In the genomic region with DNA sequence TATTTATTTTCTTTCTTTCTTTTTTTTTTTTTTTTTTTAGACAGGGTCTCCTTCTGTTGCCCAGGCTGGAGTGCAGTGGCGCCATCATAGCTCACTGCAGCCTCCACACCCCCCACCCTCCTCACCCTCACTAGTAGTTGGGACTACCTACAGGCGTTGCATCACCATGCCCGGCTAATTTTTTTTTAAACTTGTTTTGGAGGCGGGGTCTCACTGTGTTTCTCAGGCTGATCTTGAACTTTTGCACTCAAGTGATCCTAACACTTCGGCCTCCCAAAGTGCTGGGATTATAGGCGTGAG, we compare ENCODE assay signal across 8 cellular contexts. TPM values are rescaled to one million over a fixed set of nuclear protein-coding genes. Genes with fewer than 3 reads are reported as not detected.
DNase-seq lines count a peak whose midpoint lies in the region; ATAC-seq and TF ChIP-seq lines count a peak whose summit lies in the region.

No MANE protein-coding gene starts in this region.

- POLR2A ChIA-PET in A673 (lab: Charles Lee; ENCODE audit: low non-redundant PET) = no interaction called here
- POLR2A ChIA-PET in HCT116 (lab: Charles Lee) = interaction anchor here (1.0 to 2.2 kb wide), 4 partner anchors 8 to 34 kb away, joined by 3 to 13 read pairs (median 4); no protein-coding TSS in a partner anchor
- POLR2A ChIA-PET in activated B cell treated with CpG ODN at 0.5 μM for 24 hours (lab: Charles Lee) = interaction anchor here (0.7 to 1.0 kb wide), 2 partner anchors 8 to 48 kb away, joined by 3 to 7 read pairs; no protein-coding TSS in a partner anchor

- CTCF ChIA-PET in A673 (lab: Charles Lee) (interaction anchor here (0.5 to 0.7 kb wide), 2 partner anchors 33 to 55 kb away, joined by 3 read pairs; a partner anchor contains a TSS), HCT116 (lab: Charles Lee) (interaction anchor here (1.0 to 3.0 kb wide), 6 partner anchors 8 to 35 kb away, joined by 3 to 16 read pairs (median 4); a partner anchor contains a TSS), activated B cell treated with CpG ODN at 0.5 μM for 24 hours (lab: Charles Lee) (interaction anchor here (1.0 to 1.9 kb wide), 2 partner anchors 9 to 35 kb away, joined by 4 to 8 read pairs; no protein-coding TSS in a partner anchor)

- H3K4me3 Mint-ChIP-seq in activated B cell treated with CpG ODN at 0.5 μM for 24 hours = peak overlapping the region; percentile 66
- H3K4me3 Mint-ChIP-seq in stimulated activated naive CD8-positive, alpha-beta T cell treated with anti-CD3 and anti-CD28 coated beads, Interleukin-15, amount 100 ng/mL, for 72 hours = peak overlapping the region; percentile 71 to 77

- peak overlapping the region; percentile 85 for H3K4me2 ChIP-seq in HCT116 (ENCODE audit: low read length)

- H3K9me3 Mint-ChIP-seq in activated B cell treated with CpG ODN at 0.5 μM for 24 hours = no peaks in the 10 kb centered on the region
- H3K9me3 Mint-ChIP-seq in stimulated activated naive CD8-positive, alpha-beta T cell treated with anti-CD3 and anti-CD28 coated beads, Interleukin-15, amount 100 ng/mL, for 72 hours = no peaks in the 10 kb centered on the region

- H3K27me3 ChIP-seq in A673 (replicated peaks; ENCODE audit: insufficient read depth, low read depth, low read length, poor library complexity) = peaks cover 9% of the 10 kb centered on the region
- H3K27me3 ChIP-seq in HCT116 (ENCODE audit: insufficient read depth, low read length) = no peaks in the 10 kb centered on the region
- H3K27me3 ChIP-seq in right cardiac atrium (ENCODE audit: control insufficient read depth, insufficient read depth) = no peaks in the 10 kb centered on the region

- H3K4me3 ChIP-seq in A673 (ENCODE audit: low read depth, low read length, poor library complexity, severe bottlenecking) = peak overlapping the region; percentile 63
- H3K4me3 ChIP-seq in HCT116 (replicated peaks in 1 of 2; ENCODE audit: low read depth in 1 of 2, low read length in 2 of 2) = peak overlapping the region; percentile 48 to 57
- peak overlapping the region; percentile 40 for H3K4me3 ChIP-seq in right cardiac atrium (ENCODE audit: low read length)

- peak; percentile 45 for ATAC-seq in HCT116
- peak; percentile 19 for ATAC-seq in activated B cell treated with CpG ODN at 0.5 μM for 24 hours (ENCODE audit: low read depth)
- ATAC-seq in right cardiac atrium = peak; percentile 9 to 19
- ATAC-seq in stimulated activated naive CD8-positive, alpha-beta T cell treated with anti-CD3 and anti-CD28 coated beads, Interleukin-15, amount 100 ng/mL, for 72 hours = peak; percentile 66
- ATAC-seq in HG03460 (IDR thresholded peaks at IDR 0.05; ENCODE audit: unreplicated experiment) = no peak

- no peak overlapping the region for H3K27ac Mint-ChIP-seq in activated B cell treated with CpG ODN at 0.5 μM for 24 hours
- H3K27ac Mint-ChIP-seq in stimulated activated naive CD8-positive, alpha-beta T cell treated with anti-CD3 and anti-CD28 coated beads, Interleukin-15, amount 100 ng/mL, for 72 hours = peak overlapping the region in 1 of 2 donors; percentile 75

- H3K27ac ChIP-seq in A673 (ENCODE audit: low read depth, low read length, poor library complexity, severe bottlenecking) = no peak overlapping the region
- H3K27ac ChIP-seq in HCT116 (ENCODE audit: low read depth, low read length) = peak overlapping the region; percentile 91
- peak overlapping the region; percentile 61 for H3K27ac ChIP-seq in right cardiac atrium (ENCODE audit: low read length)

- DNase-seq in A673 (ENCODE audit: low spot score) (no peak), HCT116 (ENCODE audit: low read depth, low spot score) (no peak), activated B cell treated with CpG ODN at 0.5 μM for 24 hours (no peak), right cardiac atrium (no peak), NCI-H2107 treated with DMSO at 0.1 percent for 48 hours (lab: John Stamatoyannopoulos, UW; ENCODE audit: unreplicated experiment) (no peak)
- peak; percentile 24 to 47 for DNase-seq in stimulated activated naive CD8-positive, alpha-beta T cell treated with anti-CD3 and anti-CD28 coated beads, Interleukin-15, amount 100 ng/mL, for 72 hours
- DNase-seq in stimulated activated CD4-positive, alpha-beta T cell treated with anti-CD3 and anti-CD28 coated beads, Interleukin-12 subunit alpha, Interleukin-12 subunit beta, amount 100 ng/mL, for 4 hours = no peak

- no peaks in the 10 kb centered on the region for H3K9me3 ChIP-seq in A673 (ENCODE audit: low read depth, low read length, poor library complexity, severe bottlenecking)
- H3K9me3 ChIP-seq in HCT116 (ENCODE audit: control insufficient read depth in 1 of 2, insufficient read depth in 1 of 2, low read depth in 1 of 2, low read length in 2 of 2) = no peaks in the 10 kb centered on the region
- no peaks in the 10 kb centered on the region for H3K9me3 ChIP-seq in right cardiac atrium (ENCODE audit: control insufficient read depth, low read length)

- intact Hi-C loops in A673 (cut with micrococcal nuclease; ENCODE audit: unreplicated experiment) (loop anchor here (5.0 kb wide), 1 partner anchor 35 kb away; a partner anchor contains a TSS), HCT116 (cut with micrococcal nuclease) (loop anchor here (2.0 kb wide), 1 partner anchor 34 kb away; a partner anchor contains a TSS), activated B cell treated with CpG ODN at 0.5 μM for 24 hours (cut with micrococcal nuclease) (loop anchor here (5.0 kb wide), 1 partner anchor 935 kb away; a partner anchor contains a TSS), right cardiac atrium (cut with DNase I) (loop anchor here in 1 of 4 donors (5.0 kb wide), 1 partner anchor 35 kb away; a partner anchor contains a TSS)

- no peaks in the 10 kb centered on the region for H3K36me3 ChIP-seq in A673 (ENCODE audit: insufficient read depth, low read length, poor library complexity, severe bottlenecking)
- no peaks in the 10 kb centered on the region for H3K36me3 ChIP-seq in HCT116 (ENCODE audit: control insufficient read depth in 1 of 2, insufficient read depth in 2 of 2, low read length in 2 of 2)

- no peaks in the 10 kb centered on the region for H3K36me3 Mint-ChIP-seq in activated B cell treated with CpG ODN at 0.5 μM for 24 hours (ENCODE audit: low read depth)

- H3K27me3 Mint-ChIP-seq in activated B cell treated with CpG ODN at 0.5 μM for 24 hours = peaks cover 20% of the 10 kb centered on the region
- peaks cover 34% of the 10 kb centered on the region for H3K27me3 Mint-ChIP-seq in stimulated activated naive CD8-positive, alpha-beta T cell treated with anti-CD3 and anti-CD28 coated beads, Interleukin-15, amount 100 ng/mL, for 72 hours

- peak overlapping the region; percentile 40 for H2AFZ ChIP-seq in HCT116 (ENCODE audit: low read depth, low read length, poor library complexity, severe bottlenecking)

- H3K4me1 ChIP-seq in A673 (ENCODE audit: insufficient read depth, low read length, poor library complexity, severe bottlenecking) = peaks cover 11% of the 10 kb centered on the region
- peaks cover 11 to 45% of the 10 kb centered on the region in 2 experiments for H3K4me1 ChIP-seq in HCT116 (ENCODE audit: control insufficient read depth in 1 of 2, insufficient read depth in 2 of 2, low read length in 2 of 2)
- H3K4me1 ChIP-seq in right cardiac atrium (ENCODE audit: control insufficient read depth, insufficient read depth, low read length) = no peaks in the 10 kb centered on the region

- no peak for TF ChIP-seq RAD21 in HCT116 (IDR thresholded peaks at IDR 0.05; ENCODE audit: low read depth)

- RAD21 ChIA-PET in HCT116 (lab: Charles Lee; ENCODE audit: low non-redundant PET in 1 of 2, low total read pairs in 2 of 2, uncharacterized antibody in 2 of 2, unreplicated experiment in 2 of 2) = interaction anchor here in 1 of 2 experiments (1.6 kb wide), 1 partner anchor 34 kb away, joined by 5 read pairs; a partner anchor contains a TSS

- peak overlapping the region; percentile 69 for H3K9ac ChIP-seq in HCT116 (ENCODE audit: low read length)

- TF ChIP-seq CTCF in A673 (conservative IDR thresholded peaks at IDR 0.05; ENCODE audit: low read depth, low read length) (no peak), HCT116 (IDR thresholded peaks at IDR 0.05 in 2 of 3, conservative IDR thresholded peaks at IDR 0.05 in 1 of 3; ENCODE audit: borderline replicate concordance in 1 of 3, insufficient read depth in 1 of 3, low read depth in 2 of 3, low read length in 2 of 3) (no peak), activated B cell treated with CpG ODN at 0.5 μM for 24 hours (IDR thresholded peaks at IDR 0.05) (no peak)

- BruUV-seq in A673 (replicated peaks; lab: Mats Ljungman, UMichigan) = no TSS peak
- TSS peak; percentile 33 for BruUV-seq in HCT116 (replicated peaks; lab: Mats Ljungman, UMichigan)

- no peaks in the 10 kb centered on the region for H4K20me1 ChIP-seq in HCT116 (ENCODE audit: insufficient read depth)

- TF ChIP-seq POLR2A in HCT116 (IDR thresholded peaks at IDR 0.05; ENCODE audit: borderline replicate concordance, extremely low read depth, insufficient read depth, insufficient read length) = no peak

- H3K4me1 Mint-ChIP-seq in activated B cell treated with CpG ODN at 0.5 μM for 24 hours = peaks cover 11% of the 10 kb centered on the region
- H3K4me1 Mint-ChIP-seq in stimulated activated naive CD8-positive, alpha-beta T cell treated with anti-CD3 and anti-CD28 coated beads, Interleukin-15, amount 100 ng/mL, for 72 hours = no peaks in the 10 kb centered on the region

- no peaks in the 10 kb centered on the region for H3K9me2 ChIP-seq in HCT116 (ENCODE audit: insufficient read depth)

- 22% methylated on average over 6 of the region's 6 CpGs for WGBS in right cardiac atrium

- H3K79me2 ChIP-seq in HCT116 (ENCODE audit: insufficient read depth, low read length) = no peaks in the 10 kb centered on the region

TF ChIP-seq in HCT116, 20 proteins besides CTCF, POLR2A, EP300 and RAD21 (continues in another document):
- TF ChIP-seq EGR1 (IDR thresholded peaks at IDR 0.05; ENCODE audit: low read depth) (no peak), TCF7L2 (IDR thresholded peaks at IDR 0.05; ENCODE audit: borderline replicate concordance, extremely low read depth, insufficient read depth, insufficient read length) (no peak), ZNF274 (IDR thresholded peaks at IDR 0.05; ENCODE audit: low read depth, low read length) (no peak)
- TF ChIP-seq, protein P1, sequence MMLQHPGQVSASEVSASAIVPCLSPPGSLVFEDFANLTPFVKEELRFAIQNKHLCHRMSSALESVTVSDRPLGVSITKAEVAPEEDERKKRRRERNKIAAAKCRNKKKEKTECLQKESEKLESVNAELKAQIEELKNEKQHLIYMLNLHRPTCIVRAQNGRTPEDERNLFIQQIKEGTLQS (IDR thresholded peaks at IDR 0.05) = peak; percentile 42; the same call in 1 of the 2 replicates

RNA-seq across cellular contexts. Expression of a gene that starts 33.6 kb away (rescaled TPM):
- 0.43 and 0.48 TPM in 2 replicates for total RNA-seq in A673 (2021)
- total RNA-seq in HCT116 (2021; ENCODE audit: unreplicated experiment) = 8.0 TPM
- 2.7 and 3.2 TPM in 2 replicates for polyA plus RNA-seq in HCT116 (2012)
- 0.09 and 0.10 TPM in 2 replicates for total RNA-seq in activated B cell treated with CpG ODN at 0.5 μM for 24 hours
- total RNA-seq in right cardiac atrium = 10 to 100 TPM in 1 of 4 donors, 1 to 10 TPM in 3; 5.0 to 11.0 (median 8.5) TPM
- polyA plus RNA-seq in right cardiac atrium = 5.7 TPM

Comparison
In these comparisons a context has a peak if more than half of its experiments do, and no peak if none do; other contexts are left out.
1. DNase-seq: peak in stimulated activated naive CD8-positive, alpha-beta T cell treated with anti-CD3 and anti-CD28 coated beads, Interleukin-15, amount 100 ng/mL, for 72 hours (2 of 2); none in A673 (single experiment), HCT116 (single experiment), activated B cell treated with CpG ODN at 0.5 μM for 24 hours (single experiment), right cardiac atrium (0 of 3), NCI-H2107 treated with DMSO at 0.1 percent for 48 hours (single experiment) and stimulated activated CD4-positive, alpha-beta T cell treated with anti-CD3 and anti-CD28 coated beads, Interleukin-12 subunit alpha, Interleukin-12 subunit beta, amount 100 ng/mL, for 4 hours (single experiment).
2. Peak in every context shown above with its lines, with median percentiles within 50 percentile points of each other: H3K4me3 ChIP-seq.